In the genomic region with DNA sequence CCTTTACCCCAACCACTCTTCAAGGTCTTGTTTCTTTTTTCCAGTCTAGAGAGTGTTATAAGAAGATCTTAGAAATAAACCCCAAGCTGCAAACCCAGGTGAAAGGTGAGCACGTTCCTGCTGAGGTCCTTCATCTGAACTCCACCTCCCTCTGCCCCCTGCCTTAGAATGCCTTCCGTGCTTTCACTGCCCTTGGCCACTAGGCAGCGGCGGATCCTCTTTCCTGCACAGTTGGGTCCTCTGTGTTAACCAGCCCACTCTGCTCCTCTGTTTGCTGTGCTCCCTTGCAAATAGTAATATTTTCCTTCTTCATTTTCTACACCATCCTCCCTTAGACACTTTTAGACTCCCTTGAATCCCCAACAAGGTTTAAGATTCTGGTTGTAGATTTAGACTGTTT, we compare ENCODE assay signal across 2 cellular contexts.
TF ChIP-seq lines count a peak whose summit lies in the region.

No MANE protein-coding gene starts in this region.

TF ChIP-seq in GM23338, 12 proteins besides CTCF, POLR2A, EP300 and RAD21 (continued from another document and continues in another):
- TF ChIP-seq, protein P1, sequence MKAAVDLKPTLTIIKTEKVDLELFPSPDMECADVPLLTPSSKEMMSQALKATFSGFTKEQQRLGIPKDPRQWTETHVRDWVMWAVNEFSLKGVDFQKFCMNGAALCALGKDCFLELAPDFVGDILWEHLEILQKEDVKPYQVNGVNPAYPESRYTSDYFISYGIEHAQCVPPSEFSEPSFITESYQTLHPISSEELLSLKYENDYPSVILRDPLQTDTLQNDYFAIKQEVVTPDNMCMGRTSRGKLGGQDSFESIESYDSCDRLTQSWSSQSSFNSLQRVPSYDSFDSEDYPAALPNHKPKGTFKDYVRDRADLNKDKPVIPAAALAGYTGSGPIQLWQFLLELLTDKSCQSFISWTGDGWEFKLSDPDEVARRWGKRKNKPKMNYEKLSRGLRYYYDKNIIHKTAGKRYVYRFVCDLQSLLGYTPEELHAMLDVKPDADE (IDR thresholded peaks at IDR 0.05) = no peak
- TF ChIP-seq EZH2phosphoT487 (IDR thresholded peaks at IDR 0.05; ENCODE audit: unreplicated experiment) (no peak), ZNF331 (CRISPR knock-in tag; IDR thresholded peaks at IDR 0.05; ENCODE audit: low read depth) (no peak), NANOG (IDR thresholded peaks at IDR 0.05; ENCODE audit: borderline replicate concordance) (no peak), POLR2AphosphoS5 (IDR thresholded peaks at IDR 0.05; ENCODE audit: low read depth) (no peak), JUNB (IDR thresholded peaks at IDR 0.05; ENCODE audit: unreplicated experiment) (no peak), CREB1 (CRISPR knock-in tag; IDR thresholded peaks at IDR 0.05; ENCODE audit: low read depth) (no peak), EZH2 (IDR thresholded peaks at IDR 0.05; ENCODE audit: low read depth, unreplicated experiment) (no peak)
- TF ChIP-seq, protein P2, sequence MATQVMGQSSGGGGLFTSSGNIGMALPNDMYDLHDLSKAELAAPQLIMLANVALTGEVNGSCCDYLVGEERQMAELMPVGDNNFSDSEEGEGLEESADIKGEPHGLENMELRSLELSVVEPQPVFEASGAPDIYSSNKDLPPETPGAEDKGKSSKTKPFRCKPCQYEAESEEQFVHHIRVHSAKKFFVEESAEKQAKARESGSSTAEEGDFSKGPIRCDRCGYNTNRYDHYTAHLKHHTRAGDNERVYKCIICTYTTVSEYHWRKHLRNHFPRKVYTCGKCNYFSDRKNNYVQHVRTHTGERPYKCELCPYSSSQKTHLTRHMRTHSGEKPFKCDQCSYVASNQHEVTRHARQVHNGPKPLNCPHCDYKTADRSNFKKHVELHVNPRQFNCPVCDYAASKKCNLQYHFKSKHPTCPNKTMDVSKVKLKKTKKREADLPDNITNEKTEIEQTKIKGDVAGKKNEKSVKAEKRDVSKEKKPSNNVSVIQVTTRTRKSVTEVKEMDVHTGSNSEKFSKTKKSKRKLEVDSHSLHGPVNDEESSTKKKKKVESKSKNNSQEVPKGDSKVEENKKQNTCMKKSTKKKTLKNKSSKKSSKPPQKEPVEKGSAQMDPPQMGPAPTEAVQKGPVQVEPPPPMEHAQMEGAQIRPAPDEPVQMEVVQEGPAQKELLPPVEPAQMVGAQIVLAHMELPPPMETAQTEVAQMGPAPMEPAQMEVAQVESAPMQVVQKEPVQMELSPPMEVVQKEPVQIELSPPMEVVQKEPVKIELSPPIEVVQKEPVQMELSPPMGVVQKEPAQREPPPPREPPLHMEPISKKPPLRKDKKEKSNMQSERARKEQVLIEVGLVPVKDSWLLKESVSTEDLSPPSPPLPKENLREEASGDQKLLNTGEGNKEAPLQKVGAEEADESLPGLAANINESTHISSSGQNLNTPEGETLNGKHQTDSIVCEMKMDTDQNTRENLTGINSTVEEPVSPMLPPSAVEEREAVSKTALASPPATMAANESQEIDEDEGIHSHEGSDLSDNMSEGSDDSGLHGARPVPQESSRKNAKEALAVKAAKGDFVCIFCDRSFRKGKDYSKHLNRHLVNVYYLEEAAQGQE (IDR thresholded peaks at IDR 0.05; ENCODE audit: unreplicated experiment) = no peak
- TF ChIP-seq, protein P3, sequence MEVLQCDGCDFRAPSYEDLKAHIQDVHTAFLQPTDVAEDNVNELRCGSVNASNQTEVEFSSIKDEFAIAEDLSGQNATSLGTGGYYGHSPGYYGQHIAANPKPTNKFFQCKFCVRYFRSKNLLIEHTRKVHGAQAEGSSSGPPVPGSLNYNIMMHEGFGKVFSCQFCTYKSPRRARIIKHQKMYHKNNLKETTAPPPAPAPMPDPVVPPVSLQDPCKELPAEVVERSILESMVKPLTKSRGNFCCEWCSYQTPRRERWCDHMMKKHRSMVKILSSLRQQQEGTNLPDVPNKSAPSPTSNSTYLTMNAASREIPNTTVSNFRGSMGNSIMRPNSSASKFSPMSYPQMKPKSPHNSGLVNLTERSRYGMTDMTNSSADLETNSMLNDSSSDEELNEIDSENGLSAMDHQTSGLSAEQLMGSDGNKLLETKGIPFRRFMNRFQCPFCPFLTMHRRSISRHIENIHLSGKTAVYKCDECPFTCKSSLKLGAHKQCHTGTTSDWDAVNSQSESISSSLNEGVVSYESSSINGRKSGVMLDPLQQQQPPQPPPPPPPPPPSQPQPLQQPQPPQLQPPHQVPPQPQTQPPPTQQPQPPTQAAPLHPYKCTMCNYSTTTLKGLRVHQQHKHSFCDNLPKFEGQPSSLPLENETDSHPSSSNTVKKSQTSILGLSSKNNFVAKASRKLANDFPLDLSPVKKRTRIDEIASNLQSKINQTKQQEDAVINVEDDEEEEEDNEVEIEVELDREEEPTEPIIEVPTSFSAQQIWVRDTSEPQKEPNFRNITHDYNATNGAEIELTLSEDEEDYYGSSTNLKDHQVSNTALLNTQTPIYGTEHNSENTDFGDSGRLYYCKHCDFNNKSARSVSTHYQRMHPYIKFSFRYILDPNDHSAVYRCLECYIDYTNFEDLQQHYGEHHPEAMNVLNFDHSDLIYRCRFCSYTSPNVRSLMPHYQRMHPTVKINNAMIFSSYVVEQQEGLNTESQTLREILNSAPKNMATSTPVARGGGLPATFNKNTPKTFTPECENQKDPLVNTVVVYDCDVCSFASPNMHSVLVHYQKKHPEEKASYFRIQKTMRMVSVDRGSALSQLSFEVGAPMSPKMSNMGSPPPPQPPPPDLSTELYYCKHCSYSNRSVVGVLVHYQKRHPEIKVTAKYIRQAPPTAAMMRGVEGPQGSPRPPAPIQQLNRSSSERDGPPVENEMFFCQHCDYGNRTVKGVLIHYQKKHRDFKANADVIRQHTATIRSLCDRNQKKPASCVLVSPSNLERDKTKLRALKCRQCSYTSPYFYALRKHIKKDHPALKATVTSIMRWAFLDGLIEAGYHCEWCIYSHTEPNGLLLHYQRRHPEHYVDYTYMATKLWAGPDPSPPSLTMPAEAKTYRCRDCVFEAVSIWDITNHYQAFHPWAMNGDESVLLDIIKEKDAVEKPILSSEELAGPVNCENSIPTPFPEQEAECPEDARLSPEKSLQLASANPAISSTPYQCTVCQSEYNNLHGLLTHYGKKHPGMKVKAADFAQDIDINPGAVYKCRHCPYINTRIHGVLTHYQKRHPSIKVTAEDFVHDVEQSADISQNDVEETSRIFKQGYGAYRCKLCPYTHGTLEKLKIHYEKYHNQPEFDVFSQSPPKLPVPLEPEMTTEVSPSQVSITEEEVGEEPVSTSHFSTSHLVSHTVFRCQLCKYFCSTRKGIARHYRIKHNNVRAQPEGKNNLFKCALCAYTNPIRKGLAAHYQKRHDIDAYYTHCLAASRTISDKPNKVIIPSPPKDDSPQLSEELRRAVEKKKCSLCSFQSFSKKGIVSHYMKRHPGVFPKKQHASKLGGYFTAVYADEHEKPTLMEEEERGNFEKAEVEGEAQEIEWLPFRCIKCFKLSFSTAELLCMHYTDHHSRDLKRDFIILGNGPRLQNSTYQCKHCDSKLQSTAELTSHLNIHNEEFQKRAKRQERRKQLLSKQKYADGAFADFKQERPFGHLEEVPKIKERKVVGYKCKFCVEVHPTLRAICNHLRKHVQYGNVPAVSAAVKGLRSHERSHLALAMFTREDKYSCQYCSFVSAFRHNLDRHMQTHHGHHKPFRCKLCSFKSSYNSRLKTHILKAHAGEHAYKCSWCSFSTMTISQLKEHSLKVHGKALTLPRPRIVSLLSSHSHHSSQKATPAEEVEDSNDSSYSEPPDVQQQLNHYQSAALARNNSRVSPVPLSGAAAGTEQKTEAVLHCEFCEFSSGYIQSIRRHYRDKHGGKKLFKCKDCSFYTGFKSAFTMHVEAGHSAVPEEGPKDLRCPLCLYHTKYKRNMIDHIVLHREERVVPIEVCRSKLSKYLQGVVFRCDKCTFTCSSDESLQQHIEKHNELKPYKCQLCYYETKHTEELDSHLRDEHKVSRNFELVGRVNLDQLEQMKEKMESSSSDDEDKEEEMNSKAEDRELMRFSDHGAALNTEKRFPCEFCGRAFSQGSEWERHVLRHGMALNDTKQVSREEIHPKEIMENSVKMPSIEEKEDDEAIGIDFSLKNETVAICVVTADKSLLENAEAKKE (CRISPR knock-in tag; IDR thresholded peaks at IDR 0.05) = no peak

TF ChIP-seq in K562, 482 proteins besides CTCF, POLR2A, EP300 and RAD21 (continued from another document):
- TF ChIP-seq COPS2 (conservative IDR thresholded peaks at IDR 0.05) (no peak), HIVEP1 (CRISPR knock-in tag; IDR thresholded peaks at IDR 0.05) (no peak), SMAD4 (CRISPR knock-in tag; conservative IDR thresholded peaks at IDR 0.05) (no peak), BCL6 (CRISPR knock-in tag; IDR thresholded peaks at IDR 0.05) (no peak), HDAC6 (IDR thresholded peaks at IDR 0.05; ENCODE audit: low read depth, low read length) (no peak), FOSL1 (tag; conservative IDR thresholded peaks at IDR 0.05) (no peak), PPARD (CRISPR knock-in tag; IDR thresholded peaks at IDR 0.05) (no peak)
- TF ChIP-seq, protein P4, sequence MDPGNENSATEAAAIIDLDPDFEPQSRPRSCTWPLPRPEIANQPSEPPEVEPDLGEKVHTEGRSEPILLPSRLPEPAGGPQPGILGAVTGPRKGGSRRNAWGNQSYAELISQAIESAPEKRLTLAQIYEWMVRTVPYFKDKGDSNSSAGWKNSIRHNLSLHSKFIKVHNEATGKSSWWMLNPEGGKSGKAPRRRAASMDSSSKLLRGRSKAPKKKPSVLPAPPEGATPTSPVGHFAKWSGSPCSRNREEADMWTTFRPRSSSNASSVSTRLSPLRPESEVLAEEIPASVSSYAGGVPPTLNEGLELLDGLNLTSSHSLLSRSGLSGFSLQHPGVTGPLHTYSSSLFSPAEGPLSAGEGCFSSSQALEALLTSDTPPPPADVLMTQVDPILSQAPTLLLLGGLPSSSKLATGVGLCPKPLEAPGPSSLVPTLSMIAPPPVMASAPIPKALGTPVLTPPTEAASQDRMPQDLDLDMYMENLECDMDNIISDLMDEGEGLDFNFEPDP (CRISPR knock-in tag; IDR thresholded peaks at IDR 0.05) = no peak
- TF ChIP-seq, protein P5, sequence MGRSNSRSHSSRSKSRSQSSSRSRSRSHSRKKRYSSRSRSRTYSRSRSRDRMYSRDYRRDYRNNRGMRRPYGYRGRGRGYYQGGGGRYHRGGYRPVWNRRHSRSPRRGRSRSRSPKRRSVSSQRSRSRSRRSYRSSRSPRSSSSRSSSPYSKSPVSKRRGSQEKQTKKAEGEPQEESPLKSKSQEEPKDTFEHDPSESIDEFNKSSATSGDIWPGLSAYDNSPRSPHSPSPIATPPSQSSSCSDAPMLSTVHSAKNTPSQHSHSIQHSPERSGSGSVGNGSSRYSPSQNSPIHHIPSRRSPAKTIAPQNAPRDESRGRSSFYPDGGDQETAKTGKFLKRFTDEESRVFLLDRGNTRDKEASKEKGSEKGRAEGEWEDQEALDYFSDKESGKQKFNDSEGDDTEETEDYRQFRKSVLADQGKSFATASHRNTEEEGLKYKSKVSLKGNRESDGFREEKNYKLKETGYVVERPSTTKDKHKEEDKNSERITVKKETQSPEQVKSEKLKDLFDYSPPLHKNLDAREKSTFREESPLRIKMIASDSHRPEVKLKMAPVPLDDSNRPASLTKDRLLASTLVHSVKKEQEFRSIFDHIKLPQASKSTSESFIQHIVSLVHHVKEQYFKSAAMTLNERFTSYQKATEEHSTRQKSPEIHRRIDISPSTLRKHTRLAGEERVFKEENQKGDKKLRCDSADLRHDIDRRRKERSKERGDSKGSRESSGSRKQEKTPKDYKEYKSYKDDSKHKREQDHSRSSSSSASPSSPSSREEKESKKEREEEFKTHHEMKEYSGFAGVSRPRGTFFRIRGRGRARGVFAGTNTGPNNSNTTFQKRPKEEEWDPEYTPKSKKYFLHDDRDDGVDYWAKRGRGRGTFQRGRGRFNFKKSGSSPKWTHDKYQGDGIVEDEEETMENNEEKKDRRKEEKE (IDR thresholded peaks at IDR 0.05; ENCODE audit: borderline replicate concordance in 1 of 2, control insufficient read depth in 1 of 2, low read depth in 2 of 2, low read length in 1 of 2) = no peak
- TF ChIP-seq, protein P6, sequence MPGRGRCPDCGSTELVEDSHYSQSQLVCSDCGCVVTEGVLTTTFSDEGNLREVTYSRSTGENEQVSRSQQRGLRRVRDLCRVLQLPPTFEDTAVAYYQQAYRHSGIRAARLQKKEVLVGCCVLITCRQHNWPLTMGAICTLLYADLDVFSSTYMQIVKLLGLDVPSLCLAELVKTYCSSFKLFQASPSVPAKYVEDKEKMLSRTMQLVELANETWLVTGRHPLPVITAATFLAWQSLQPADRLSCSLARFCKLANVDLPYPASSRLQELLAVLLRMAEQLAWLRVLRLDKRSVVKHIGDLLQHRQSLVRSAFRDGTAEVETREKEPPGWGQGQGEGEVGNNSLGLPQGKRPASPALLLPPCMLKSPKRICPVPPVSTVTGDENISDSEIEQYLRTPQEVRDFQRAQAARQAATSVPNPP (IDR thresholded peaks at IDR 0.05; ENCODE audit: borderline replicate concordance, insufficient read depth, insufficient read length) = no peak
- TF ChIP-seq, protein P7, sequence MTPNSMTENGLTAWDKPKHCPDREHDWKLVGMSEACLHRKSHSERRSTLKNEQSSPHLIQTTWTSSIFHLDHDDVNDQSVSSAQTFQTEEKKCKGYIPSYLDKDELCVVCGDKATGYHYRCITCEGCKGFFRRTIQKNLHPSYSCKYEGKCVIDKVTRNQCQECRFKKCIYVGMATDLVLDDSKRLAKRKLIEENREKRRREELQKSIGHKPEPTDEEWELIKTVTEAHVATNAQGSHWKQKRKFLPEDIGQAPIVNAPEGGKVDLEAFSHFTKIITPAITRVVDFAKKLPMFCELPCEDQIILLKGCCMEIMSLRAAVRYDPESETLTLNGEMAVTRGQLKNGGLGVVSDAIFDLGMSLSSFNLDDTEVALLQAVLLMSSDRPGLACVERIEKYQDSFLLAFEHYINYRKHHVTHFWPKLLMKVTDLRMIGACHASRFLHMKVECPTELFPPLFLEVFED (CRISPR knock-in tag; conservative IDR thresholded peaks at IDR 0.05) = no peak
